Comparison of ENCODE assay signal across 1 cellular context in the genomic region with DNA sequence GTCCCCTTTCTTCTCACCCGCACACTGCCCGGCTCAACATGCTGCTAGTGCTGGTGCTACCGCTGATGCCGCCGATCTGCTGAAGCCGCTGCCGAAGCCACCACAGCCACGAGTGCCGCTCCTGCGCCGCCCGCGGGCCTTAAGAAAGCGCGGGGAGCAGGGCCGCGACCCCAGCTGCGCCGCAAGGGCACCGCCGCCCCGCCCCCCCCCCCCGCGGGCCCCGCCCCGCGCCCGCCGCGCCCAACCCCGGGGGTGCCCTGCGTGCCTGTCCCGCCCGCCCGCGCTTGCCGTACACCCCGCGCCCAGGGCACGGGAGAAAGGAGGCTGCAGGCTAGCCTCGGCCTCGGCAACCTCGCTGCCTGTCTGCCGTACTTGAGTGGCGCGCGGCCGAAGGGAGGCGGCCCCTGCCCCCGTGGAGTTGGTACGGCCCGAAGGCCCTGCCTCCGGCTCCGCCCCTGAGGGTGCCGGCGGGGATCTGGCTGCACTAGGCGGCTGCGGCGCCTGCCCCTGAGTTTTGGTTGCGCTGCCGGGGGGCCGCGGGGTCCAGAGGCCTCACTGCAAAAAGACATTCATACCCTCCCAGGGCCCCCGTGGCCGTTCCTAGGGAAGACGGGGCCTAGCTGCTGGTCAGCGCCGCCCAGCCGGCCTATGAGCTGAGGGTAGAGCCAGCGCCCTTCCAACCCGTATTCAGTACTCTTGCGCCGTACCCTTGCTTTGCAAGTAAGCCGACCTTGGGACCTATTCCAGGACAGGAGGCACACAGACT.
TF ChIP-seq lines count a peak whose summit lies in the region.

TSS of gene SOD2 (minus strand) at position 114 of the 766 bp plus-strand sequence. CDS start at position 40, 74 bp downstream.

TF ChIP-seq in HepG2, 621 proteins besides CTCF, POLR2A, EP300 and RAD21 (continued from another document and continues in another):
- TF ChIP-seq, protein P1, sequence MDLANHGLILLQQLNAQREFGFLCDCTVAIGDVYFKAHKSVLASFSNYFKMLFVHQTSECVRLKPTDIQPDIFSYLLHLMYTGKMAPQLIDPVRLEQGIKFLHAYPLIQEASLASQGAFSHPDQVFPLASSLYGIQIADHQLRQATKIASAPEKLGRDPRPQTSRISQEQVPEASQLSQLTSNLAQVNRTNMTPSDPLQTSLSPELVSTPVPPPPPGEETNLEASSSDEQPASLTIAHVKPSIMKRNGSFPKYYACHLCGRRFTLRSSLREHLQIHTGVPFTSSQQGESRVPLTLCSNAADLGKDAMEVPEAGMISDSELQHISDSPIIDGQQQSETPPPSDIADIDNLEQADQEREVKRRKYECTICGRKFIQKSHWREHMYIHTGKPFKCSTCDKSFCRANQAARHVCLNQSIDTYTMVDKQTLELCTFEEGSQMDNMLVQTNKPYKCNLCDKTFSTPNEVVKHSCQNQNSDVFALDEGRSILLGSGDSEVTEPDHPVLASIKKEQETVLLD (CRISPR knock-in tag; IDR thresholded peaks at IDR 0.05; ENCODE audit: low read depth) = peak; percentile 58
- TF ChIP-seq FOSL2 (CRISPR knock-in tag; IDR thresholded peaks at IDR 0.05) (peak; percentile 51; the same call in 1 of the 2 replicates), ZNF343 (CRISPR knock-in tag; IDR thresholded peaks at IDR 0.05) (peak; percentile 61; the same call in 1 of the 2 replicates), NCOA1 (CRISPR knock-in tag; IDR thresholded peaks at IDR 0.05) (peak; percentile 76; the same call in 1 of the 2 replicates), ZNF121 (CRISPR knock-in tag; IDR thresholded peaks at IDR 0.05) (peak; percentile 81), RXRB (CRISPR knock-in tag; IDR thresholded peaks at IDR 0.05; ENCODE audit: borderline replicate concordance) (peak; percentile 64; the same call in 1 of the 2 replicates), ZNF543 (CRISPR knock-in tag; IDR thresholded peaks at IDR 0.05) (peak; percentile 77), SALL1 (CRISPR knock-in tag; IDR thresholded peaks at IDR 0.05) (peak; percentile 89), MLX (CRISPR knock-in tag; IDR thresholded peaks at IDR 0.05) (0 out of 2 replicates have a peak, but pooled peaks have one; percentile 20), HOXD1 (CRISPR knock-in tag; IDR thresholded peaks at IDR 0.05) (no peak; the same call in 1 of the 2 replicates), ZNF430 (CRISPR knock-in tag; IDR thresholded peaks at IDR 0.05) (peak; percentile 85), ZNF713 (CRISPR knock-in tag; IDR thresholded peaks at IDR 0.05) (peak; percentile 80; the same call in 1 of the 2 replicates), EZH2 (conservative IDR thresholded peaks at IDR 0.05; ENCODE audit: low read depth, low read length) (no peak), ZNF761 (CRISPR knock-in tag; conservative IDR thresholded peaks at IDR 0.05) (peak; percentile 95), PRDM10 (CRISPR knock-in tag; IDR thresholded peaks at IDR 0.05; ENCODE audit: low read depth) (peak; percentile 99), ZBTB21 (CRISPR knock-in tag; IDR thresholded peaks at IDR 0.05) (no peak; the same call in 1 of the 2 replicates), HCFC1 (IDR thresholded peaks at IDR 0.05; ENCODE audit: low read depth, low read length) (no peak), AHR (CRISPR knock-in tag; IDR thresholded peaks at IDR 0.05) (peak; percentile 41; the same call in 1 of the 2 replicates), MXD1 (CRISPR knock-in tag; IDR thresholded peaks at IDR 0.05) (peak; percentile 72), CCAR2 (optimal IDR thresholded peaks at IDR 0.05; ENCODE audit: low read depth, low read length) (no peak), FLYWCH1 (CRISPR knock-in tag; IDR thresholded peaks at IDR 0.05) (no peak), KDM5B (CRISPR knock-in tag; IDR thresholded peaks at IDR 0.05; ENCODE audit: borderline replicate concordance) (peak; percentile 97), NFE2 (CRISPR knock-in tag; IDR thresholded peaks at IDR 0.05) (no peak), ZNF570 (CRISPR knock-in tag; IDR thresholded peaks at IDR 0.05; ENCODE audit: borderline replicate concordance) (no peak), GTF3A (CRISPR knock-in tag; conservative IDR thresholded peaks at IDR 0.05) (0 out of 2 replicates have a peak, but pooled peaks have one; percentile 65), ZNF614 (CRISPR knock-in tag; IDR thresholded peaks at IDR 0.05; ENCODE audit: borderline replicate concordance) (0 out of 2 replicates have a peak, but pooled peaks have one; percentile 16), MTA3 (CRISPR knock-in tag; IDR thresholded peaks at IDR 0.05) (peak; percentile 61; the same call in 1 of the 2 replicates), ZNF30 (CRISPR knock-in tag; IDR thresholded peaks at IDR 0.05) (peak; percentile 29; the same call in 1 of the 2 replicates), MAZ (IDR thresholded peaks at IDR 0.05; ENCODE audit: borderline replicate concordance, low read depth, low read length) (peak; percentile 72; the same call in 1 of the 2 replicates), MAZ (CRISPR knock-in tag; IDR thresholded peaks at IDR 0.05; ENCODE audit: low read depth) (peak; percentile 98), NR2F6 (IDR thresholded peaks at IDR 0.05) (peak; percentile 44; the same call in 1 of the 2 replicates), NR2F6 (CRISPR knock-in tag; IDR thresholded peaks at IDR 0.05) (peak; percentile 66; the same call in 1 of the 2 replicates), AGO2 (optimal IDR thresholded peaks at IDR 0.05; ENCODE audit: low read depth, low read length) (peak; percentile 90), ZNF136 (CRISPR knock-in tag; IDR thresholded peaks at IDR 0.05; ENCODE audit: low read depth) (peak; percentile 74; the same call in 1 of the 2 replicates), HIVEP1 (CRISPR knock-in tag; IDR thresholded peaks at IDR 0.05) (peak; percentile 95), NFKB2 (CRISPR knock-in tag; IDR thresholded peaks at IDR 0.05; ENCODE audit: borderline replicate concordance) (peak; percentile 88), ZNF788 (CRISPR knock-in tag; IDR thresholded peaks at IDR 0.05; ENCODE audit: borderline replicate concordance) (peak; percentile 98), MEIS2 (CRISPR knock-in tag; IDR thresholded peaks at IDR 0.05) (peak; percentile 68)
- TF ChIP-seq, protein P2, sequence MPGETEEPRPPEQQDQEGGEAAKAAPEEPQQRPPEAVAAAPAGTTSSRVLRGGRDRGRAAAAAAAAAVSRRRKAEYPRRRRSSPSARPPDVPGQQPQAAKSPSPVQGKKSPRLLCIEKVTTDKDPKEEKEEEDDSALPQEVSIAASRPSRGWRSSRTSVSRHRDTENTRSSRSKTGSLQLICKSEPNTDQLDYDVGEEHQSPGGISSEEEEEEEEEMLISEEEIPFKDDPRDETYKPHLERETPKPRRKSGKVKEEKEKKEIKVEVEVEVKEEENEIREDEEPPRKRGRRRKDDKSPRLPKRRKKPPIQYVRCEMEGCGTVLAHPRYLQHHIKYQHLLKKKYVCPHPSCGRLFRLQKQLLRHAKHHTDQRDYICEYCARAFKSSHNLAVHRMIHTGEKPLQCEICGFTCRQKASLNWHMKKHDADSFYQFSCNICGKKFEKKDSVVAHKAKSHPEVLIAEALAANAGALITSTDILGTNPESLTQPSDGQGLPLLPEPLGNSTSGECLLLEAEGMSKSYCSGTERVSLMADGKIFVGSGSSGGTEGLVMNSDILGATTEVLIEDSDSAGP (CRISPR knock-in tag; IDR thresholded peaks at IDR 0.05; ENCODE audit: borderline replicate concordance) = peak; percentile 91
- TF ChIP-seq, protein P3, sequence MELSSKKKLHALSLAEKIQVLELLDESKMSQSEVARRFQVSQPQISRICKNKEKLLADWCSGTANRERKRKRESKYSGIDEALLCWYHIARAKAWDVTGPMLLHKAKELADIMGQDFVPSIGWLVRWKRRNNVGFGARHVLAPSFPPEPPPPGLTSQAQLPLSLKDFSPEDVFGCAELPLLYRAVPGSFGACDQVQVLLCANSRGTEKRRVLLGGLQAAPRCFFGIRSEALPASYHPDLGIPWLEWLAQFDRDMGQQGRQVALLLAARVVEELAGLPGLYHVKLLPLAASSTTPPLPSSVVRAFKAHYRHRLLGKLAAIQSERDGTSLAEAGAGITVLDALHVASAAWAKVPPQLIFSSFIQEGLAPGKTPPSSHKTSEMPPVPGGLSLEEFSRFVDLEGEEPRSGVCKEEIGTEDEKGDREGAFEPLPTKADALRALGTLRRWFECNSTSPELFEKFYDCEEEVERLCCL (CRISPR knock-in tag; IDR thresholded peaks at IDR 0.05; ENCODE audit: borderline replicate concordance) = peak; percentile 18; the same call in 1 of the 2 replicates
- TF ChIP-seq, protein P4, sequence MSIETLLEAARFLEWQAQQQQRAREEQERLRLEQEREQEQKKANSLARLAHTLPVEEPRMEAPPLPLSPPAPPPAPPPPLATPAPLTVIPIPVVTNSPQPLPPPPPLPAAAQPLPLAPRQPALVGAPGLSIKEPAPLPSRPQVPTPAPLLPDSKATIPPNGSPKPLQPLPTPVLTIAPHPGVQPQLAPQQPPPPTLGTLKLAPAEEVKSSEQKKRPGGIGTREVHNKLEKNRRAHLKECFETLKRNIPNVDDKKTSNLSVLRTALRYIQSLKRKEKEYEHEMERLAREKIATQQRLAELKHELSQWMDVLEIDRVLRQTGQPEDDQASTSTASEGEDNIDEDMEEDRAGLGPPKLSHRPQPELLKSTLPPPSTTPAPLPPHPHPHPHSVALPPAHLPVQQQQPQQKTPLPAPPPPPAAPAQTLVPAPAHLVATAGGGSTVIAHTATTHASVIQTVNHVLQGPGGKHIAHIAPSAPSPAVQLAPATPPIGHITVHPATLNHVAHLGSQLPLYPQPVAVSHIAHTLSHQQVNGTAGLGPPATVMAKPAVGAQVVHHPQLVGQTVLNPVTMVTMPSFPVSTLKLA (IDR thresholded peaks at IDR 0.05) = no peak
- TF ChIP-seq, protein P5, sequence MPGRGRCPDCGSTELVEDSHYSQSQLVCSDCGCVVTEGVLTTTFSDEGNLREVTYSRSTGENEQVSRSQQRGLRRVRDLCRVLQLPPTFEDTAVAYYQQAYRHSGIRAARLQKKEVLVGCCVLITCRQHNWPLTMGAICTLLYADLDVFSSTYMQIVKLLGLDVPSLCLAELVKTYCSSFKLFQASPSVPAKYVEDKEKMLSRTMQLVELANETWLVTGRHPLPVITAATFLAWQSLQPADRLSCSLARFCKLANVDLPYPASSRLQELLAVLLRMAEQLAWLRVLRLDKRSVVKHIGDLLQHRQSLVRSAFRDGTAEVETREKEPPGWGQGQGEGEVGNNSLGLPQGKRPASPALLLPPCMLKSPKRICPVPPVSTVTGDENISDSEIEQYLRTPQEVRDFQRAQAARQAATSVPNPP (CRISPR knock-in tag; IDR thresholded peaks at IDR 0.05) = 0 out of 2 replicates have a peak, but pooled peaks have one; percentile 10
- TF ChIP-seq, protein P6, sequence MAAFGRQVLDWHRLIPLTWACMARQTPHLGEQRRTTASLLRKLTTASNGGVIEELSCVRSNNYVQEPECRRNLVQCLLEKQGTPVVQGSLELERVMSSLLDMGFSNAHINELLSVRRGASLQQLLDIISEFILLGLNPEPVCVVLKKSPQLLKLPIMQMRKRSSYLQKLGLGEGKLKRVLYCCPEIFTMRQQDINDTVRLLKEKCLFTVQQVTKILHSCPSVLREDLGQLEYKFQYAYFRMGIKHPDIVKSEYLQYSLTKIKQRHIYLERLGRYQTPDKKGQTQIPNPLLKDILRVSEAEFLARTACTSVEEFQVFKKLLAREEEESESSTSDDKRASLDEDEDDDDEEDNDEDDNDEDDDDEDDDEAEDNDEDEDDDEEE (CRISPR knock-in tag; IDR thresholded peaks at IDR 0.05) = 0 out of 2 replicates have a peak, but pooled peaks have one; percentile 3
